8 cellular contexts compared by ENCODE assay signal in the genomic region with DNA sequence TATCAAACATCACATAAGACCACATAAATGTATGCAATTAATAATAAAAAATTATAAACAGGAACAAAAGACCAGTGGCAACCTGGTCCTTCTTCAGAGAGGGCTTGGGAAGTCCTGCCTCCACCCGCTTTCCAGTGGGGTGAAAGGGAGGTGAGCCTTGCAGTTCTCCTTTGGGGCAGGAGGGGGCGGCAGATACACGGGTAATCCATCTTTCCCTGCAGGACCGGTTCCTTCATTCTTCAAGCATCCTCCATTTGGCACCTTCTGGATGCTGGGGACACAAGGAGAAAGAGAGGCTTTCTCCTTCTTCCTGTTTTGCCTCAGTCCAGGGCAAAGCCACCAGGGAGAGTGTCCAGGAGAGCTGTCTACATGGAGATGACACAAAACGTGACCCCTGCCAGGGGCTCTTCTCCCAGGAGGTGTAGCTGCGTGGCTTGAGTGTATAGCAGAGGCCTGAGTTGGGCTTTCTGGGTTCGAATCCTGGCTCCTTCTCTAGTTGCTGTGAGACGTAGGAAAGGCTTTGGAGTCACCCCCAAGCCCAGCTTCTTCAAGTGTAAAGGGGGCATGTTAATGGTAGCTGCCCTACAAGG. TPM values are rescaled to one million over a fixed set of nuclear protein-coding genes. Genes with fewer than 3 reads are reported as not detected.
DNase-seq lines count a peak whose midpoint lies in the region; ATAC-seq and TF ChIP-seq lines count a peak whose summit lies in the region.

No MANE protein-coding gene starts in this region.

- no peak overlapping the region for H3K4me3 ChIP-seq in CD8-positive, alpha-beta memory T cell (ENCODE audit: low read length)
- H3K4me3 ChIP-seq in PC-9 (no peak overlapping the region), fibroblast of mammary gland (ENCODE audit: control insufficient read depth, low read depth, low read length) (no peak overlapping the region), neural cell (ENCODE audit: low read length) (no peak overlapping the region)

- intact Hi-C loops in PC-9 (cut with micrococcal nuclease; ENCODE audit: unreplicated experiment), result loop anchor here (1.0 to 5.0 kb wide), 3 partner anchors 119 to 1106 kb away; no protein-coding TSS in a partner anchor

- H3K27me3 Mint-ChIP-seq in CD8-positive, alpha-beta memory T cell, result peaks cover 8 to 9% of the 10 kb centered on the region in 2 donors
- peaks cover 3% of the 10 kb centered on the region for H3K27me3 Mint-ChIP-seq in activated T-cell treated with anti-CD3 and anti-CD28 coated beads, Interleukin-2, amount 50 U/mL, for 4 hours (ENCODE audit: low read depth)

- H3K9me2 ChIP-seq in PC-9 (ENCODE audit: insufficient read depth), result no peaks in the 10 kb centered on the region
- no peaks in the 10 kb centered on the region for H3K9me2 ChIP-seq in neural cell (ENCODE audit: insufficient read depth, low read length)

- H3K4me1 ChIP-seq in CD8-positive, alpha-beta memory T cell (ENCODE audit: insufficient read depth, low read length), result no peaks in the 10 kb centered on the region
- peaks cover 4% of the 10 kb centered on the region; the same call in 1 of the 2 replicates for H3K4me1 ChIP-seq in PC-9 (replicated peaks; ENCODE audit: insufficient read depth)

- H3K4me1 Mint-ChIP-seq in CD8-positive, alpha-beta memory T cell, result no peaks in the 10 kb centered on the region
- H3K4me1 Mint-ChIP-seq in activated T-cell treated with anti-CD3 and anti-CD28 coated beads, Interleukin-2, amount 50 U/mL, for 4 hours (ENCODE audit: low read depth), result no peaks in the 10 kb centered on the region

- H3K4me2 ChIP-seq in PC-9 (no peak overlapping the region), neural cell (ENCODE audit: low read length) (no peak overlapping the region)

- BruUV-seq in PC-9 (replicated peaks; lab: Mats Ljungman, UMichigan), result no TSS peak

- no peaks in the 10 kb centered on the region for H4K20me1 ChIP-seq in PC-9 (ENCODE audit: insufficient read depth)
- no peaks in the 10 kb centered on the region for H4K20me1 ChIP-seq in neural cell (ENCODE audit: insufficient read depth)

- no peaks in the 10 kb centered on the region for H3K27me3 ChIP-seq in CD8-positive, alpha-beta memory T cell (ENCODE audit: insufficient read depth, low read length, poor library complexity, severe bottlenecking)
- H3K27me3 ChIP-seq in PC-9 (ENCODE audit: insufficient read depth, low read depth) (no peaks in the 10 kb centered on the region), neural cell (ENCODE audit: insufficient read depth, low read depth, low read length) (no peaks in the 10 kb centered on the region)

- H3K9me3 Mint-ChIP-seq in CD8-positive, alpha-beta memory T cell, result peaks cover 0 to 7% (median 4%) of the 10 kb centered on the region in 5 donors
- peaks cover 5% of the 10 kb centered on the region for H3K9me3 Mint-ChIP-seq in activated T-cell treated with anti-CD3 and anti-CD28 coated beads, Interleukin-2, amount 50 U/mL, for 4 hours

- POLR2A ChIA-PET in CD8-positive, alpha-beta memory T cell (lab: Charles Lee), result interaction anchor here (0.6 kb wide), 2 partner anchors 151 to 876 kb away, joined by 3 to 5 read pairs; no protein-coding TSS in a partner anchor
- POLR2A ChIA-PET in PC-9 (lab: Charles Lee; ENCODE audit: unreplicated experiment), result no interaction called here

- DNase-seq in CD8-positive, alpha-beta memory T cell, result peak; percentile 60 to 81 (median 65)
- DNase-seq in HT-29 (ENCODE audit: low spot score), result peak; percentile 94
- DNase-seq in PC-9, result peak; percentile 67 to 82
- DNase-seq in activated T-cell treated with anti-CD3 and anti-CD28 coated beads, Interleukin-2, amount 50 U/mL, for 4 hours, result peak; percentile 72
- peak; percentile 66 for DNase-seq in fibroblast of mammary gland (ENCODE audit: low read depth)
- peak in 42 of 49 donors; percentile 13 to 78 (median 56) for DNase-seq in substantia nigra (lab: John Stamatoyannopoulos, UW)

- peak; percentile 95 for TF ChIP-seq RAD21 in neural cell (conservative IDR thresholded peaks at IDR 0.05)

- H3K79me2 ChIP-seq in PC-9 (ENCODE audit: low read depth) (no peaks in the 10 kb centered on the region), neural cell (replicated peaks; ENCODE audit: insufficient read depth, low read length) (no peaks in the 10 kb centered on the region)

- no peak overlapping the region for H3K27ac ChIP-seq in CD8-positive, alpha-beta memory T cell (ENCODE audit: low read depth, low read length)
- H3K27ac ChIP-seq in PC-9 (no peak overlapping the region), neural cell (ENCODE audit: low read length) (no peak overlapping the region), substantia nigra (ENCODE audit: low read depth, low read length, poor library complexity, severe bottlenecking) (no peak overlapping the region)

- TF ChIP-seq CTCF in PC-9 (conservative IDR thresholded peaks at IDR 0.05) (peak; percentile 87), fibroblast of mammary gland (conservative IDR thresholded peaks at IDR 0.05; ENCODE audit: control insufficient read depth, insufficient read depth, low read depth, low read length) (peak; percentile 96), neural cell (IDR thresholded peaks at IDR 0.05; ENCODE audit: poor library complexity, severe bottlenecking) (peak; percentile 92)

- H3K9me3 ChIP-seq in CD8-positive, alpha-beta memory T cell (ENCODE audit: low read length), result no peaks in the 10 kb centered on the region
- H3K9me3 ChIP-seq in PC-9 (ENCODE audit: insufficient read depth, low read depth), result no peaks in the 10 kb centered on the region
- no peaks in the 10 kb centered on the region for H3K9me3 ChIP-seq in neural cell (ENCODE audit: low read length)

- H3K36me3 ChIP-seq in CD8-positive, alpha-beta memory T cell (ENCODE audit: insufficient read depth, low read length), result no peaks in the 10 kb centered on the region
- H3K36me3 ChIP-seq in PC-9 (ENCODE audit: low read depth) (no peaks in the 10 kb centered on the region), neural cell (ENCODE audit: insufficient read depth, low read length) (no peaks in the 10 kb centered on the region)

- no peak for TF ChIP-seq EP300 in neural cell (conservative IDR thresholded peaks at IDR 0.05; ENCODE audit: poor library complexity, severe bottlenecking)

- peak overlapping the region in 1 of 8 donors; percentile 29 for H3K27ac Mint-ChIP-seq in CD8-positive, alpha-beta memory T cell

- H3F3A ChIP-seq in PC-9 (ENCODE audit: insufficient read depth, low read depth) (peaks cover 10% of the 10 kb centered on the region), neural cell (ENCODE audit: insufficient read depth, low read length, poor library complexity, severe bottlenecking) (no peaks in the 10 kb centered on the region)

- no peak overlapping the region for H3K4me3 Mint-ChIP-seq in CD8-positive, alpha-beta memory T cell
- no peak overlapping the region for H3K4me3 Mint-ChIP-seq in activated T-cell treated with anti-CD3 and anti-CD28 coated beads, Interleukin-2, amount 50 U/mL, for 4 hours

- H3K9ac ChIP-seq in neural cell (ENCODE audit: low read length), result no peak overlapping the region

- CTCF ChIA-PET in CD8-positive, alpha-beta memory T cell (lab: Charles Lee), result interaction anchor here (0.8 to 6.5 kb wide), 16 partner anchors 8 to 1250 kb away, joined by 3 to 48 read pairs (median 4); no protein-coding TSS in a partner anchor
- CTCF ChIA-PET in PC-9 (lab: Charles Lee), result interaction anchor here (0.7 kb wide), 2 partner anchors 129 to 915 kb away, joined by 3 to 5 read pairs; no protein-coding TSS in a partner anchor

- H3K36me3 Mint-ChIP-seq in CD8-positive, alpha-beta memory T cell, result peaks cover 0 to 4% (median 0%) of the 10 kb centered on the region in 3 donors
- H3K36me3 Mint-ChIP-seq in activated T-cell treated with anti-CD3 and anti-CD28 coated beads, Interleukin-2, amount 50 U/mL, for 4 hours (ENCODE audit: insufficient read depth), result no peaks in the 10 kb centered on the region

- peak; percentile 76 to 80 for ATAC-seq in activated T-cell treated with anti-CD3 and anti-CD28 coated beads, Interleukin-2, amount 50 U/mL, for 4 hours
- ATAC-seq in HG03196 (IDR thresholded peaks at IDR 0.05; ENCODE audit: unreplicated experiment), result no peak

- H2AFZ ChIP-seq in PC-9 (no peak overlapping the region), neural cell (ENCODE audit: low read depth, low read length) (no peak overlapping the region)

TF ChIP-seq in neural cell, 6 proteins besides CTCF, POLR2A, EP300 and RAD21:
- TF ChIP-seq POLR2AphosphoS5 (IDR thresholded peaks at IDR 0.05) (no peak), REST (IDR thresholded peaks at IDR 0.05; ENCODE audit: borderline replicate concordance) (no peak), TAF1 (IDR thresholded peaks at IDR 0.05; ENCODE audit: low read depth) (no peak), SMC3 (conservative IDR thresholded peaks at IDR 0.05; ENCODE audit: poor library complexity) (peak; percentile 91), MXI1 (conservative IDR thresholded peaks at IDR 0.05; ENCODE audit: poor library complexity, severe bottlenecking) (no peak)

RNA-seq across cellular contexts. Expression of gene RPLP1, which starts 23.2 kb away (rescaled TPM):
- total RNA-seq in CD8-positive, alpha-beta memory T cell, result 1,000 to 10,000 TPM; 2,216 to 2,332 TPM
- polyA plus RNA-seq in CD8-positive, alpha-beta memory T cell, result 2,084 TPM
- 381 and 410 TPM in 2 replicates for total RNA-seq in HT-29 (2014; rRNA removed; shearing (Covaris generic))
- 1,651 and 3,001 TPM in 2 replicates for total RNA-seq in PC-9 (2021)
- 1,000 to 10,000 TPM; 3,232 to 3,343 (median 3,252) TPM for total RNA-seq in activated T-cell treated with anti-CD3 and anti-CD28 coated beads, Interleukin-2, amount 50 U/mL, for 4 hours
- polyA plus RNA-seq in neural cell, result 37.5 and 41.7 TPM in 2 replicates
- 18.5 and 20.5 TPM in 2 replicates for polyA minus RNA-seq in neural cell
